10 cellular contexts compared by ENCODE assay signal in genomic region chr6:36126553-36127458, GRCh38. TPM values are rescaled to one million over a fixed set of nuclear protein-coding genes. Genes with fewer than 3 reads are reported as not detected.
A peak's percentile ranks its signal among the peaks of the same experiment; 100 is the strongest.
DNase-seq lines count a peak whose midpoint lies in the region; ATAC-seq, FAIRE-seq and TF ChIP-seq lines count a peak whose summit lies in the region.
"Had no signal": no experiment of that assay in that cellular context is flagged by ENCODE, and none has a peak within 500 bp of the region (broad histone marks: within the 10 kb centered on the region; RNA-seq: fewer than 3 reads in every experiment).

No MANE protein-coding gene starts in this region.

- WGBS in H1 (ENCODE audit: extremely low coverage in 1 of 2, insufficient coverage in 1 of 2, insufficient read length in 1 of 2, insufficient replicate concordance in 2 of 2, low coverage in 1 of 2, low lambda C conversion rate in 2 of 2, missing lambda C conversion rate in 1 of 2), 2 experiments, result 87% methylated on average over 10 of the region's 10 CpGs; no CpG with 5 or more reads in 1 of the 2 experiments
- 74% methylated on average over 10 of the region's 10 CpGs for WGBS in smooth muscle cell (ENCODE audit: low lambda C conversion rate)

- CTCF ChIA-PET in H1 (lab: Charles Lee; ENCODE audit: partially characterized antibody), result interaction anchor here (0.6 to 3.4 kb wide), 7 partner anchors 9 to 151 kb away, joined by 3 to 19 read pairs (median 4); no protein-coding TSS in a partner anchor

- no peak for TF ChIP-seq RAD21 in H1 (IDR thresholded peaks at IDR 0.05 in 1 of 2, conservative IDR thresholded peaks at IDR 0.05 in 1 of 2; ENCODE audit: low read depth in 2 of 2, low read length in 2 of 2)

- TF ChIP-seq CTCF in H1 (IDR thresholded peaks at IDR 0.05; ENCODE audit: control extremely low read depth in 1 of 3, insufficient read depth in 1 of 3, low read depth in 1 of 3, low read length in 3 of 3) (no peak), smooth muscle cell (IDR thresholded peaks at IDR 0.05; ENCODE audit: borderline replicate concordance, insufficient read depth, poor library complexity, severe bottlenecking) (no peak)

- H3K4me2 ChIP-seq in H1 (ENCODE audit: insufficient read depth in 1 of 2, low read depth in 2 of 2, low read length in 2 of 2), result no peak overlapping the region
- peak overlapping the region; percentile 20 for H3K4me2 ChIP-seq in smooth muscle cell

- H3K18ac ChIP-seq in H1 (ENCODE audit: extremely low read depth, low read length), result no peak overlapping the region

- no peak overlapping the region for H3K9ac ChIP-seq in H1 (replicated peaks in 1 of 4; ENCODE audit: extremely low read depth in 1 of 4, low read depth in 3 of 4, low read length in 3 of 4)
- no peak overlapping the region for H3K9ac ChIP-seq in smooth muscle cell (ENCODE audit: low read depth)

- POLR2A ChIA-PET in H1 (lab: Charles Lee; ENCODE audit: partially characterized antibody), result interaction anchor here (0.7 to 1.2 kb wide), 2 partner anchors 8 to 11 kb away, joined by 3 read pairs; no protein-coding TSS in a partner anchor

- no peak overlapping the region for H2BK5ac ChIP-seq in H1 (ENCODE audit: low read depth, low read length)

- no peaks in the 10 kb centered on the region for H3K79me1 ChIP-seq in H1 (ENCODE audit: low read depth, low read length)

- no peaks in the 10 kb centered on the region for H3K27me3 Mint-ChIP-seq in activated T-cell treated with anti-CD3 and anti-CD28 coated beads, Interleukin-2, amount 50 U/mL, for 24 hours

- H3K27ac Mint-ChIP-seq in activated T-cell treated with anti-CD3 and anti-CD28 coated beads, Interleukin-2, amount 50 U/mL, for 24 hours, result peak overlapping the region; percentile 8

- 0 out of 2 replicates have a peak overlapping the region, but pooled peaks have one; percentile 53 for H2BK15ac ChIP-seq in H1 (ENCODE audit: low read length)

- H3F3A ChIP-seq in smooth muscle cell (ENCODE audit: low read depth), result peaks cover 17% of the 10 kb centered on the region

- H2BK120ac ChIP-seq in H1 (replicated peaks; ENCODE audit: low read depth, low read length), result no peak overlapping the region

- no peak for FAIRE-seq in H1 (lab: Jason Lieb, UNC)

- H3K23ac ChIP-seq in H1 (ENCODE audit: insufficient read length), result no peak overlapping the region

- no peak overlapping the region for H3K4me3 ChIP-seq in H1 (ENCODE audit: extremely low read depth in 1 of 4, insufficient read depth in 2 of 4, low read depth in 3 of 4, low read length in 4 of 4)
- H3K4me3 ChIP-seq in smooth muscle cell, result no peak overlapping the region
- H3K4me3 ChIP-seq: vagina had no signal

- H3K27me3 ChIP-seq in H1 (replicated peaks in 1 of 4; ENCODE audit: control insufficient read depth in 3 of 4, extremely low read depth in 1 of 4, insufficient read depth in 3 of 4, low read length in 3 of 4) (peaks cover 0 to 10% (median 3%) of the 10 kb centered on the region in 4 experiments; a peak in 4 of 7 replicates), smooth muscle cell (ENCODE audit: low read depth) (no peaks in the 10 kb centered on the region)
- H3K27me3 ChIP-seq: vagina had no signal

- no peak overlapping the region for H3K56ac ChIP-seq in H1 (replicated peaks; ENCODE audit: insufficient read length, low read depth, low read length)

- no peak for TF ChIP-seq EP300 in H1 (IDR thresholded peaks at IDR 0.05; ENCODE audit: borderline replicate concordance in 1 of 2, low read depth in 2 of 2, low read length in 2 of 2)

- peak; percentile 34 for DNase-seq in activated T-cell treated with anti-CD3 and anti-CD28 coated beads, Interleukin-2, amount 50 U/mL, for 24 hours
- no peak for DNase-seq in activated T-cell treated with anti-CD3 and anti-CD28 coated beads for 4 hours
- peak; percentile 88 for DNase-seq in RKO (ENCODE audit: low spot score)
- no peak for DNase-seq in H1 (ENCODE audit: low read depth in 1 of 2, low spot score in 2 of 2)
- DNase-seq in smooth muscle cell (lab: John Stamatoyannopoulos, UW; ENCODE audit: unreplicated experiment), result no peak
- DNase-seq in DMS153 (lab: John Stamatoyannopoulos, UW), result no peak
- DNase-seq: NCI-H510A had no signal

- no peak overlapping the region for H2BK20ac ChIP-seq in H1 (ENCODE audit: low read length)

- TF ChIP-seq POLR2A in H1 (IDR thresholded peaks at IDR 0.05; ENCODE audit: control extremely low read depth in 1 of 2, low read depth in 2 of 2, low read length in 2 of 2), result no peak

- H2AK5ac ChIP-seq in H1 (ENCODE audit: low read depth, low read length), result 0 out of 2 replicates have a peak overlapping the region, but pooled peaks have one; percentile 18

- H3K23me2 ChIP-seq in H1 (ENCODE audit: low read depth, low read length), result peaks cover 9% of the 10 kb centered on the region; the same call in 1 of the 2 replicates

- H3K27ac ChIP-seq in H1 (ENCODE audit: low read depth, low read length) (no peak overlapping the region), smooth muscle cell (ENCODE audit: low read depth) (peak overlapping the region; percentile 26)
- H3K27ac ChIP-seq: vagina had no signal

- H2AFZ ChIP-seq in H1 (ENCODE audit: low read length) (no peak overlapping the region), smooth muscle cell (ENCODE audit: low read depth) (no peak overlapping the region)

- H3K4me1 ChIP-seq in H1 (replicated peaks in 1 of 4; ENCODE audit: control insufficient read depth in 3 of 4, insufficient read depth in 4 of 4, low read length in 3 of 4) (peaks cover 5 to 9% (median 8%) of the 10 kb centered on the region in 4 experiments), smooth muscle cell (ENCODE audit: low read depth) (peaks cover 12% of the 10 kb centered on the region)

- peaks cover 76% of the 10 kb centered on the region for H3K4me1 Mint-ChIP-seq in activated T-cell treated with anti-CD3 and anti-CD28 coated beads, Interleukin-2, amount 50 U/mL, for 24 hours (ENCODE audit: low read depth)

- no peak overlapping the region for H3K14ac ChIP-seq in H1 (ENCODE audit: insufficient read length)

- H3K9me3 Mint-ChIP-seq in activated T-cell treated with anti-CD3 and anti-CD28 coated beads, Interleukin-2, amount 50 U/mL, for 24 hours, result no peaks in the 10 kb centered on the region

- H4K8ac ChIP-seq in H1 (ENCODE audit: extremely low read depth, insufficient read depth, low read length), result no peak overlapping the region

- H2BK12ac ChIP-seq in H1 (ENCODE audit: low read depth, low read length), result peak overlapping the region; percentile 87; the same call in 1 of the 2 replicates

- ATAC-seq in HG03442 (IDR thresholded peaks at IDR 0.05; ENCODE audit: unreplicated experiment) (no peak), HG03097 (IDR thresholded peaks at IDR 0.05; ENCODE audit: low FRiP score, unreplicated experiment) (no peak)

- H3K36me3 Mint-ChIP-seq in activated T-cell treated with anti-CD3 and anti-CD28 coated beads, Interleukin-2, amount 50 U/mL, for 24 hours (ENCODE audit: low read depth), result peaks cover 6% of the 10 kb centered on the region

- H4K20me1 ChIP-seq in H1 (replicated peaks in 1 of 2; ENCODE audit: control insufficient read depth in 1 of 2, insufficient read depth in 2 of 2, low read length in 2 of 2) (no peaks in the 10 kb centered on the region), smooth muscle cell (ENCODE audit: low read depth) (no peaks in the 10 kb centered on the region)

- no peak overlapping the region for H3K4me3 Mint-ChIP-seq in activated T-cell treated with anti-CD3 and anti-CD28 coated beads, Interleukin-2, amount 50 U/mL, for 24 hours

- H3K79me2 ChIP-seq in H1 (ENCODE audit: control insufficient read depth in 1 of 2, insufficient read depth in 2 of 2, low read length in 2 of 2) (no peaks in the 10 kb centered on the region), smooth muscle cell (ENCODE audit: low read depth) (no peaks in the 10 kb centered on the region)

- H4K5ac ChIP-seq in H1 (ENCODE audit: insufficient read length, low read depth, low read length), result no peak overlapping the region

- no peaks in the 10 kb centered on the region for H3K36me3 ChIP-seq in H1 (ENCODE audit: control insufficient read depth in 2 of 4, insufficient read depth in 4 of 4, low read length in 3 of 4)
- H3K36me3 ChIP-seq in smooth muscle cell (ENCODE audit: low read depth), result no peaks in the 10 kb centered on the region
- H3K36me3 ChIP-seq: vagina had no signal

- H4K91ac ChIP-seq in H1 (replicated peaks; ENCODE audit: insufficient read length, low read length), result no peak overlapping the region

- H3K9me3 ChIP-seq in H1 (ENCODE audit: insufficient read depth in 2 of 2, low read depth in 1 of 2, low read length in 1 of 2) (no peaks in the 10 kb centered on the region), smooth muscle cell (replicated peaks; ENCODE audit: low read depth) (no peaks in the 10 kb centered on the region)
- H3K9me3 ChIP-seq: vagina had no signal

- no peak overlapping the region for H3K4ac ChIP-seq in H1 (replicated peaks; ENCODE audit: insufficient read length, low read depth, low read length)

TF ChIP-seq in H1, 55 proteins besides CTCF, POLR2A, EP300 and RAD21 (continues in another document):
- TF ChIP-seq GTF2F1 (IDR thresholded peaks at IDR 0.05; ENCODE audit: borderline replicate concordance, low read depth, low read length) (no peak), HDAC6 (IDR thresholded peaks at IDR 0.05; ENCODE audit: low read depth, low read length) (no peak), SIX5 (IDR thresholded peaks at IDR 0.05; ENCODE audit: low read depth, low read length) (no peak), MAX (IDR thresholded peaks at IDR 0.05) (no peak), GABPA (IDR thresholded peaks at IDR 0.05; ENCODE audit: borderline replicate concordance, insufficient read depth, low read length) (no peak), POU5F1 (IDR thresholded peaks at IDR 0.05; ENCODE audit: low read depth, low read length) (no peak), CREB1 (IDR thresholded peaks at IDR 0.05) (no peak), FOSL1 (IDR thresholded peaks at IDR 0.05; ENCODE audit: insufficient read depth, low read depth, low read length) (no peak), CHD2 (IDR thresholded peaks at IDR 0.05; ENCODE audit: low read length) (no peak), BRCA1 (IDR thresholded peaks at IDR 0.05; ENCODE audit: low read depth, low read length) (no peak), SP2 (IDR thresholded peaks at IDR 0.05; ENCODE audit: low read length) (no peak)

RNA-seq across cellular contexts. Expression of gene MAPK13, which starts 3.5 kb away (rescaled TPM):
- total RNA-seq in H1 (2021; fragmentation: NEBNext Ultra II Directional; extraction: Animal tissue kit (Norgen Biotek cat#: 25700)), result 14.1 and 15.2 TPM in 2 replicates
- 10.1 and 13.5 TPM in 2 replicates for polyA plus RNA-seq in H1 (2011; rRNA removed)
- polyA plus RNA-seq in H1 (2011; cell fraction: cytosol; rRNA removed), result 13.6 TPM
- 21.5 TPM for polyA plus RNA-seq in H1 (2011; cell fraction: nucleus; rRNA removed)
- 11.2 to 15.9 TPM (median 15.7 TPM) in 4 replicates for polyA plus RNA-seq in H1 (2012, experiment 1 of 2)
- polyA plus RNA-seq in H1 (2012, experiment 2 of 2), result 13.8 TPM
- 8.6 TPM for polyA plus RNA-seq in H1 (2013, experiment 1 of 2)
- 8.3 TPM for polyA plus RNA-seq in H1 (2013, experiment 2 of 2)
- 13.3 and 17.5 TPM in 2 replicates for polyA minus RNA-seq in H1 (2011; rRNA and poly(A)+ RNA removed)
- 6.2 TPM for polyA minus RNA-seq in H1 (2011; cell fraction: cytosol; rRNA and poly(A)+ RNA removed)
- polyA minus RNA-seq in H1 (2011; cell fraction: nucleus; rRNA and poly(A)+ RNA removed), result 12.4 TPM
- total RNA-seq in smooth muscle cell, result 10.8 and 11.3 TPM in 2 replicates
- 8.4 and 16.8 TPM in 2 replicates for polyA plus RNA-seq in smooth muscle cell

Comparison
In these comparisons a context has a peak if more than half of its experiments do, and no peak if none do; other contexts are left out.
1. DNase-seq: peak in activated T-cell treated with anti-CD3 and anti-CD28 coated beads, Interleukin-2, amount 50 U/mL, for 24 hours (single experiment) and RKO (single experiment); none in activated T-cell treated with anti-CD3 and anti-CD28 coated beads for 4 hours (single experiment), H1 (0 of 2), smooth muscle cell (single experiment) and DMS153 (single experiment).